ENCODE assay signal across 1 cellular context in genomic region chr12:9064201-9064814, GRCh38.
TF ChIP-seq lines count a peak whose summit lies in the region.

No MANE protein-coding gene starts in this region.

TF ChIP-seq in HepG2, 621 proteins besides CTCF, POLR2A, EP300 and RAD21 (continued from another document and continues in another):
- TF ChIP-seq YEATS2 (CRISPR knock-in tag; IDR thresholded peaks at IDR 0.05; ENCODE audit: borderline replicate concordance) (no peak), ZNF546 (CRISPR knock-in tag; conservative IDR thresholded peaks at IDR 0.05) (0 out of 2 replicates have a peak, but pooled peaks have one; percentile 52), KIAA2018 (CRISPR knock-in tag; IDR thresholded peaks at IDR 0.05; ENCODE audit: borderline replicate concordance) (0 out of 2 replicates have a peak, but pooled peaks have one; percentile 24), MED8 (CRISPR knock-in tag; IDR thresholded peaks at IDR 0.05; ENCODE audit: insufficient replicate concordance) (no peak), ZC3H13 (CRISPR knock-in tag; IDR thresholded peaks at IDR 0.05) (no peak; the same call in 1 of the 2 replicates), BHLHE40 (IDR thresholded peaks at IDR 0.05; ENCODE audit: low read length) (no peak), CHD4 (IDR thresholded peaks at IDR 0.05; ENCODE audit: borderline replicate concordance, low read length) (no peak), ZNF7 (CRISPR knock-in tag; IDR thresholded peaks at IDR 0.05) (no peak), GRHL1 (CRISPR knock-in tag; conservative IDR thresholded peaks at IDR 0.05) (no peak), ZNF484 (CRISPR knock-in tag; IDR thresholded peaks at IDR 0.05; ENCODE audit: borderline replicate concordance, low read depth) (no peak), ZNF780A (CRISPR knock-in tag; IDR thresholded peaks at IDR 0.05) (0 out of 2 replicates have a peak, but pooled peaks have one; percentile 20), ZNF446 (CRISPR knock-in tag; IDR thresholded peaks at IDR 0.05) (0 out of 2 replicates have a peak, but pooled peaks have one; percentile 66), ZNF619 (CRISPR knock-in tag; IDR thresholded peaks at IDR 0.05) (peak; percentile 92; the same call in 1 of the 2 replicates), TARDBP (CRISPR knock-in tag; IDR thresholded peaks at IDR 0.05) (peak; percentile 51; the same call in 1 of the 2 replicates), NFYB (CRISPR knock-in tag; IDR thresholded peaks at IDR 0.05) (no peak), ZNF232 (CRISPR knock-in tag; IDR thresholded peaks at IDR 0.05; ENCODE audit: borderline replicate concordance) (no peak; the same call in 1 of the 2 replicates), ZNF781 (CRISPR knock-in tag; IDR thresholded peaks at IDR 0.05; ENCODE audit: borderline replicate concordance, not compliant biosample characterization) (no peak), CSRNP1 (CRISPR knock-in tag; IDR thresholded peaks at IDR 0.05) (peak; percentile 83; the same call in 1 of the 2 replicates), ZNF451 (CRISPR knock-in tag; IDR thresholded peaks at IDR 0.05) (no peak), CEBPB (IDR thresholded peaks at IDR 0.05; ENCODE audit: borderline replicate concordance, low read depth, low read length) (no peak), ONECUT2 (CRISPR knock-in tag; IDR thresholded peaks at IDR 0.05) (no peak), ELF4 (CRISPR knock-in tag; IDR thresholded peaks at IDR 0.05; ENCODE audit: borderline replicate concordance) (0 out of 2 replicates have a peak, but pooled peaks have one; percentile 40), CAMTA2 (CRISPR knock-in tag; IDR thresholded peaks at IDR 0.05; ENCODE audit: borderline replicate concordance) (peak; percentile 91), ZKSCAN8 (CRISPR knock-in tag; IDR thresholded peaks at IDR 0.05; ENCODE audit: borderline replicate concordance) (no peak), ZNF891 (CRISPR knock-in tag; IDR thresholded peaks at IDR 0.05) (0 out of 2 replicates have a peak, but pooled peaks have one; percentile 54), ZNF17 (CRISPR knock-in tag; IDR thresholded peaks at IDR 0.05) (no peak), TFAP4 (IDR thresholded peaks at IDR 0.05; ENCODE audit: borderline replicate concordance, low read depth) (peak; percentile 80; the same call in 1 of the 2 replicates), ZBTB33 (CRISPR knock-in tag; IDR thresholded peaks at IDR 0.05) (no peak), CREB3 (CRISPR knock-in tag; IDR thresholded peaks at IDR 0.05) (no peak), SMAD3 (CRISPR knock-in tag; IDR thresholded peaks at IDR 0.05) (no peak; the same call in 1 of the 2 replicates), ZNF747 (CRISPR knock-in tag; IDR thresholded peaks at IDR 0.05; ENCODE audit: borderline replicate concordance) (no peak), ZFP91 (CRISPR knock-in tag; IDR thresholded peaks at IDR 0.05; ENCODE audit: borderline replicate concordance) (peak; percentile 46; the same call in 1 of the 2 replicates), BORCS8-MEF2B (CRISPR knock-in tag; IDR thresholded peaks at IDR 0.05) (peak; percentile 86; the same call in 1 of the 2 replicates), SNAPC5 (CRISPR knock-in tag; IDR thresholded peaks at IDR 0.05; ENCODE audit: borderline replicate concordance) (no peak), PHF20 (CRISPR knock-in tag; IDR thresholded peaks at IDR 0.05) (no peak), ZNF274 (CRISPR knock-in tag; IDR thresholded peaks at IDR 0.05) (peak; percentile 76; the same call in 1 of the 2 replicates), ZNF275 (CRISPR knock-in tag; IDR thresholded peaks at IDR 0.05; ENCODE audit: borderline replicate concordance) (0 out of 2 replicates have a peak, but pooled peaks have one; percentile 35), PATZ1 (CRISPR knock-in tag; IDR thresholded peaks at IDR 0.05) (peak; percentile 20; the same call in 1 of the 2 replicates), TEAD3 (CRISPR knock-in tag; optimal IDR thresholded peaks at IDR 0.05; ENCODE audit: borderline replicate concordance) (no peak)
